Comparison of ENCODE assay signal across 1 cellular context in genomic region chr9:120735009-120735408, GRCh38.
TF ChIP-seq lines count a peak whose summit lies in the region.

No MANE protein-coding gene starts in this region.

TF ChIP-seq in liver, 16 proteins besides CTCF, POLR2A, EP300 and RAD21:
- TF ChIP-seq FOXA2 (IDR thresholded peaks at IDR 0.05) = no peak
- no peak for TF ChIP-seq ATF3 (IDR thresholded peaks at IDR 0.05)
- TF ChIP-seq ZBTB33 (IDR thresholded peaks at IDR 0.05) = no peak
- no peak for TF ChIP-seq NR2F2 (IDR thresholded peaks at IDR 0.05)
- TF ChIP-seq FOXA1 (IDR thresholded peaks at IDR 0.05) = no peak
- no peak for TF ChIP-seq TAF1 (conservative IDR thresholded peaks at IDR 0.05)
- no peak for TF ChIP-seq HNF4A (conservative IDR thresholded peaks at IDR 0.05)
- TF ChIP-seq, protein P1, sequence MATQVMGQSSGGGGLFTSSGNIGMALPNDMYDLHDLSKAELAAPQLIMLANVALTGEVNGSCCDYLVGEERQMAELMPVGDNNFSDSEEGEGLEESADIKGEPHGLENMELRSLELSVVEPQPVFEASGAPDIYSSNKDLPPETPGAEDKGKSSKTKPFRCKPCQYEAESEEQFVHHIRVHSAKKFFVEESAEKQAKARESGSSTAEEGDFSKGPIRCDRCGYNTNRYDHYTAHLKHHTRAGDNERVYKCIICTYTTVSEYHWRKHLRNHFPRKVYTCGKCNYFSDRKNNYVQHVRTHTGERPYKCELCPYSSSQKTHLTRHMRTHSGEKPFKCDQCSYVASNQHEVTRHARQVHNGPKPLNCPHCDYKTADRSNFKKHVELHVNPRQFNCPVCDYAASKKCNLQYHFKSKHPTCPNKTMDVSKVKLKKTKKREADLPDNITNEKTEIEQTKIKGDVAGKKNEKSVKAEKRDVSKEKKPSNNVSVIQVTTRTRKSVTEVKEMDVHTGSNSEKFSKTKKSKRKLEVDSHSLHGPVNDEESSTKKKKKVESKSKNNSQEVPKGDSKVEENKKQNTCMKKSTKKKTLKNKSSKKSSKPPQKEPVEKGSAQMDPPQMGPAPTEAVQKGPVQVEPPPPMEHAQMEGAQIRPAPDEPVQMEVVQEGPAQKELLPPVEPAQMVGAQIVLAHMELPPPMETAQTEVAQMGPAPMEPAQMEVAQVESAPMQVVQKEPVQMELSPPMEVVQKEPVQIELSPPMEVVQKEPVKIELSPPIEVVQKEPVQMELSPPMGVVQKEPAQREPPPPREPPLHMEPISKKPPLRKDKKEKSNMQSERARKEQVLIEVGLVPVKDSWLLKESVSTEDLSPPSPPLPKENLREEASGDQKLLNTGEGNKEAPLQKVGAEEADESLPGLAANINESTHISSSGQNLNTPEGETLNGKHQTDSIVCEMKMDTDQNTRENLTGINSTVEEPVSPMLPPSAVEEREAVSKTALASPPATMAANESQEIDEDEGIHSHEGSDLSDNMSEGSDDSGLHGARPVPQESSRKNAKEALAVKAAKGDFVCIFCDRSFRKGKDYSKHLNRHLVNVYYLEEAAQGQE (IDR thresholded peaks at IDR 0.05) = no peak
- no peak for TF ChIP-seq YY1 (IDR thresholded peaks at IDR 0.05)
